In the genomic region with DNA sequence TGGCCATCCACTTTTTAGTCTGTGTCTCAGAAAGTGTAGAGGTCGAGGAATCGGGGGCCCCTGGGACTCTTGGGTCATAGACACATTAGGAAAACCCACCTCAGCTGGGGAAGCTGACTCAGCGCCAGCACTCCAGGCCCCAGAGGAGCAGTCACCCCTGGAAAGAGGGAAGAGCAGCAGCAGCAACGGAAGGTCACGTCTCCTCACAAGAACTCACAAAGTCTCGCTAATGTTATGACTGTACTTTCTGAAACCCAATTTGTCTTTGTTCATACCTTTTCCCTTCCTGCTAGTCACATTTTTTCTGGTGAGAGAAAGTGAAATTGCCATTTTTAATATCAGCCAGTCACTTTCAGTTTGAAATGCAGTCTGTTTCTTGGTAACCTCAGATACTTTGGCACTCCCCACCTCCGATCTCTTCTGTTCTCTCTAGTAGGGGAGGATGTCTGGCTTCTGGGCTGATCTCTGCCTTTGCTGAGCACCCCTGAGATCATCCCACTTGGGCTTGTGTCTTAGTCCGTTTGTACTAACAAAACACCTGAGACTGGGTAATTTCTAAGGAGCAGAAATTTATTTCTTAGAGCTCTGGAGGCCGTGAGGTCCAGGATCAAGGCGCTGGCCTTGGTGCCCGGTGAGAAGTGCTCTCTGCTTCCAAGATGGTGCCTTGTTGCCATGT, we compare ENCODE assay signal across 9 cellular contexts. TPM values are rescaled to one million over a fixed set of nuclear protein-coding genes. Genes with fewer than 3 reads are reported as not detected.
A peak's percentile ranks its signal among the peaks of the same experiment; 100 is the strongest.
DNase-seq lines count a peak whose midpoint lies in the region; ATAC-seq and TF ChIP-seq lines count a peak whose summit lies in the region.
"Had no signal": no experiment of that assay in that cellular context is flagged by ENCODE, and none has a peak within 500 bp of the region (broad histone marks: within the 10 kb centered on the region; RNA-seq: fewer than 3 reads in every experiment).

No MANE protein-coding gene starts in this region.

- H3K9me3 ChIP-seq in testis, result no peaks in the 10 kb centered on the region

- no peak overlapping the region for H3K27ac ChIP-seq in testis

- H3K36me3 Mint-ChIP-seq in activated B cell treated with CpG ODN at 0.5 μM for 24 hours (ENCODE audit: low read depth), result no peaks in the 10 kb centered on the region

- DNase-seq in activated B cell treated with CpG ODN at 0.5 μM for 24 hours (no peak), omental fat pad (ENCODE audit: low spot score) (no peak), AG08395 (ENCODE audit: low spot score) (no peak), putamen (ENCODE audit: low spot score) (no peak), testis (no peak)
- peak; percentile 54 for DNase-seq in stimulated activated CD4-positive, alpha-beta T cell treated with anti-CD3 and anti-CD28 coated beads, Interleukin-1b, Interleukin-23, amount 100 ng/mL, for 48 hours

- intact Hi-C loops in activated B cell treated with CpG ODN at 0.5 μM for 24 hours (cut with micrococcal nuclease) (loop anchor here (1.0 to 2.0 kb wide), 2 partner anchors 19 to 30 kb away; no protein-coding TSS in a partner anchor), testis (cut with DNase I; ENCODE audit: low total_unique reads) (no loop called here)

- H3K4me1 Mint-ChIP-seq in activated B cell treated with CpG ODN at 0.5 μM for 24 hours, result peaks cover 33% of the 10 kb centered on the region

- TF ChIP-seq CTCF in activated B cell treated with CpG ODN at 0.5 μM for 24 hours (IDR thresholded peaks at IDR 0.05) (no peak), omental fat pad (IDR thresholded peaks at IDR 0.05) (no peak), testis (IDR thresholded peaks at IDR 0.05) (no peak)

- H3K36me3 ChIP-seq in testis (ENCODE audit: low read depth, missing control alignments), result no peaks in the 10 kb centered on the region

- H3K4me3 ChIP-seq in testis, result no peak overlapping the region

- H3K27ac Mint-ChIP-seq in activated B cell treated with CpG ODN at 0.5 μM for 24 hours, result peak overlapping the region; percentile 69

- CTCF ChIA-PET in activated B cell treated with CpG ODN at 0.5 μM for 24 hours (lab: Charles Lee), result no interaction called here

- TF ChIP-seq POLR2A in testis (IDR thresholded peaks at IDR 0.05), result no peak

- POLR2A ChIA-PET in activated B cell treated with CpG ODN at 0.5 μM for 24 hours (lab: Charles Lee), result interaction anchor here (0.7 kb wide), 1 partner anchor 20 kb away, joined by 5 read pairs; no protein-coding TSS in a partner anchor

- H3K4me1 ChIP-seq in testis, result no peaks in the 10 kb centered on the region

- H3K4me3 Mint-ChIP-seq in activated B cell treated with CpG ODN at 0.5 μM for 24 hours, result peak overlapping the region; percentile 63

- H3K27me3 ChIP-seq in testis, result no peaks in the 10 kb centered on the region

- no peaks in the 10 kb centered on the region for H3K9me3 Mint-ChIP-seq in activated B cell treated with CpG ODN at 0.5 μM for 24 hours

- ATAC-seq in GM19035 (IDR thresholded peaks at IDR 0.05; ENCODE audit: unreplicated experiment), result peak; percentile 88
- peak; percentile 84 for ATAC-seq in HG02938 (IDR thresholded peaks at IDR 0.05; ENCODE audit: unreplicated experiment)
- peak; percentile 79 for ATAC-seq in activated B cell treated with CpG ODN at 0.5 μM for 24 hours (ENCODE audit: low read depth)
- ATAC-seq in omental fat pad (ENCODE audit: low FRiP score), result no peak

- WGBS in testis, 2 donors, result 80 to 82% methylated on average over 11 of the region's 11 CpGs

- H3K27me3 Mint-ChIP-seq in activated B cell treated with CpG ODN at 0.5 μM for 24 hours, result no peaks in the 10 kb centered on the region

RNA-seq across cellular contexts. Expression of a gene that starts 6.0 kb away (rescaled TPM):
- 0.44 and 0.73 TPM in 2 replicates for total RNA-seq in activated B cell treated with CpG ODN at 0.5 μM for 24 hours
- total RNA-seq in omental fat pad, result 10 to 100 TPM in 3 of 4 donors, 1 to 10 TPM in 1; 7.1 to 17.7 (median 14.4) TPM
- 1 to 10 TPM in 1 of 2 donors, under 1 TPM in 1; 0.31 to 1.4 TPM for total RNA-seq in testis
- polyA plus RNA-seq in testis (ENCODE audit: insufficient read depth, low read depth, low replicate concordance), result 0.92 TPM

RNA-seq across cellular contexts. Expression of a gene that starts 47.9 kb away (rescaled TPM):
- total RNA-seq in activated B cell treated with CpG ODN at 0.5 μM for 24 hours (not detected in 2 replicates), omental fat pad (not detected), testis (under 1 TPM in 1 of 2 donors, not detected in 1; 0.39 TPM)
- polyA plus RNA-seq in testis (ENCODE audit: insufficient read depth, low read depth, low replicate concordance), result not detected
- total RNA-seq: temporal lobe had no signal
